16 cellular contexts compared by ENCODE assay signal in genomic region chr12:120879102-120879501, GRCh38.
"Had no signal": no experiment of that assay in that cellular context is flagged by ENCODE, and none has a peak within 500 bp of the region (broad histone marks: within the 10 kb centered on the region; RNA-seq: fewer than 3 reads in every experiment).

No MANE protein-coding gene starts in this region.

- H3K9me3 Mint-ChIP-seq: activated T-cell treated with anti-CD3 and anti-CD28 coated beads, Interleukin-2, amount 50 U/mL, for 4 hours had no signal

- H3K27ac ChIP-seq: brain microvascular endothelial cell, testis, uterus had no signal

- H3K27ac Mint-ChIP-seq: activated CD8-positive, alpha-beta memory T cell treated with anti-CD3 and anti-CD28 coated beads, Interleukin-2, amount 10 ng/mL, durations not matched to agents 7 days and 5 days; activated naive CD8-positive, alpha-beta T cell; nephron progenitor cell had no signal

- H3K4me3 Mint-ChIP-seq: activated CD8-positive, alpha-beta memory T cell treated with anti-CD3 and anti-CD28 coated beads, Interleukin-2, amount 10 ng/mL, durations not matched to agents 7 days and 5 days; activated naive CD8-positive, alpha-beta T cell; activated T-cell treated with anti-CD3 and anti-CD28 coated beads, Interleukin-2, amount 50 U/mL, for 4 hours; nephron progenitor cell had no signal

- H3K4me3 ChIP-seq: testis, uterus had no signal

- H3K4me1 ChIP-seq: testis, uterus had no signal

- ATAC-seq: activated CD4-positive, CD25-positive, alpha-beta regulatory T cell treated with anti-CD3 and anti-CD28 coated beads, Interleukin-2, amount 50 U/mL, for 24 hours; activated CD8-positive, alpha-beta memory T cell treated with anti-CD3 and anti-CD28 coated beads, Interleukin-2, amount 10 ng/mL, durations not matched to agents 7 days and 5 days; activated T-cell treated with anti-CD3 and anti-CD28 coated beads, Interleukin-2, amount 50 U/mL, for 4 hours; stimulated activated naive CD8-positive, alpha-beta T cell treated with anti-CD3 and anti-CD28 coated beads, Interleukin-15, Interleukin-2, amounts not matched to agents 100 U/mL and 50 U/mL, for 24 hours had no signal

- H3K27me3 Mint-ChIP-seq: activated CD8-positive, alpha-beta memory T cell treated with anti-CD3 and anti-CD28 coated beads, Interleukin-2, amount 10 ng/mL, durations not matched to agents 7 days and 5 days; activated naive CD8-positive, alpha-beta T cell had no signal

- H3K9me3 ChIP-seq: testis, uterus had no signal

- H3K36me3 ChIP-seq: brain microvascular endothelial cell, uterus had no signal

- H3K27me3 ChIP-seq: brain microvascular endothelial cell, testis, uterus had no signal

- DNase-seq: activated CD4-positive, alpha-beta T cell treated with anti-CD3 and anti-CD28 coated beads, Interleukin-2, amount 50 U/mL, for 48 hours; activated CD8-positive, alpha-beta memory T cell treated with anti-CD3 and anti-CD28 coated beads, Interleukin-2, amount 10 ng/mL, durations not matched to agents 7 days and 5 days; activated gamma-delta T cell; activated T-cell treated with anti-CD3 and anti-CD28 coated beads, Interleukin-2, amount 50 U/mL, for 4 hours; amygdala; brain microvascular endothelial cell; dermis blood vessel endothelial cell; mesenchymal stem cell; nephron progenitor cell; stimulated activated CD4-positive, alpha-beta T cell treated with anti-CD3 and anti-CD28 coated beads, Interleukin-4, amount 100 ng/mL, for 1 hour; stimulated activated CD8-positive, alpha-beta memory T cell treated with anti-CD3 and anti-CD28 coated beads, Interleukin-4, amount 100 ng/mL, for 48 hours; stimulated activated naive CD8-positive, alpha-beta T cell treated with anti-CD3 and anti-CD28 coated beads, Interleukin-15, Interleukin-2, amounts not matched to agents 100 U/mL and 50 U/mL, for 24 hours; testis; uterus had no signal
